1 cellular context compared by ENCODE assay signal in the genomic region with DNA sequence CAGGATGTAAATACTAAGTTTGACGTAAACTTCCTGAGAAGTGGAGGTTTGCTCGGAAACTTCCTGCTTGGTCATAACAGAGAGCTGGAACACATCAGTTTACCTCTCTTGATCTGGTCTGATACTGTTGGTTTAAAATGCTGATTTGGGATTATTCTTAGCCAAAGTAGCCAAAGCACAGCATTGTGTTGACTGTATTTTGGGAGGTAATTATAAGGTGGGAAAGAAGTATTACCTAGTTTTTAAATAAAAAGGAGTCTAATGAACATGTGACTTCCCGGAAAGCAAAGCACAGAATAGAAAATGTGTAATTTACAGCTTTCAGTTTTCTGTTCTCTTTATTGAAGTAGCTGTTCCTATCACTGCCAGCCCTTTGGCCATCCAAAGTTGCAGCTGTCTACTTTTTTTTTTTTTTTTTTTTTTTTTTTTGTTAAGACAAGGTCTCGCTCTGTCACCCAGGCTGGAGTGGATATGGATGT.
TF ChIP-seq lines count a peak whose summit lies in the region.

No MANE protein-coding gene starts in this region.

TF ChIP-seq in IMR-90, 13 proteins besides CTCF, POLR2A, EP300 and RAD21 (continued from another document):
- TF ChIP-seq CEBPB (IDR thresholded peaks at IDR 0.05; ENCODE audit: low read depth, low read length) (no peak), RCOR1 (IDR thresholded peaks at IDR 0.05; ENCODE audit: insufficient replicate concordance, low read length) (no peak), SMC3 (IDR thresholded peaks at IDR 0.05; ENCODE audit: low read depth, low read length) (no peak)
TF ChIP-seq in IMR-90: peak in this region for 0.
